Comparison of ENCODE assay signal across 8 cellular contexts in the genomic region with DNA sequence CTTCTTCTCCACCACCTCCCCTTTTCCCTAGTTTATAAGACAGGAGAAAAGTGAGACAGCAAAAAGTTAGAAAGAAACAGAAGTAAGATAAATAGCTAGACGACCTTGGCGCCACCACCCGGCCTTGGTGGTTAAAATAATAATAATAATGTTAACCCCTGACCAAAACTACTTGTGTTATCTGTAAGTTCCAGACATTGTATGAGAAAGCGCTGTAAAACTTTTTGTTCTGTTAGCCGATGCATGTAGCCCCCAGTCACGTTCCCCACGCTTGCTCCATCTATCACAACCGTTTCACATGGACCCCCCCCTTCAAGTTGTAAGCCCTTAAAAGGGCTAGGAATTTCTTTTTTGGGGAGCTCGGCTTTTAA. TPM values are rescaled to one million over a fixed set of nuclear protein-coding genes. Genes with fewer than 3 reads are reported as not detected.
DNase-seq lines count a peak whose midpoint lies in the region; ATAC-seq and TF ChIP-seq lines count a peak whose summit lies in the region.

No MANE protein-coding gene starts in this region.

- peak overlapping the region; percentile 90 for H3K4me3 Mint-ChIP-seq in activated naive CD4-positive, alpha-beta T cell treated with anti-CD3 and anti-CD28 coated beads, Interleukin-2, amount 10 ng/mL, durations not matched to agents 7 days and 5 days

- CTCF ChIA-PET in activated naive CD4-positive, alpha-beta T cell treated with anti-CD3 and anti-CD28 coated beads, Interleukin-2, amount 10 ng/mL, durations not matched to agents 7 days and 5 days (lab: Charles Lee): interaction anchor here (0.9 to 3.2 kb wide), 3 partner anchors 31 to 75 kb away, joined by 3 to 20 read pairs (median 4); no protein-coding TSS in a partner anchor
- CTCF ChIA-PET in Panc1 (lab: Charles Lee): interaction anchor here (0.7 kb wide), 1 partner anchor 153 kb away, joined by 7 read pairs; no protein-coding TSS in a partner anchor

- H3K9me3 ChIP-seq in Panc1 (ENCODE audit: control insufficient read depth, insufficient read depth, low read depth, low read length) (no peaks in the 10 kb centered on the region), esophagus muscularis mucosa (no peaks in the 10 kb centered on the region), thoracic aorta (no peaks in the 10 kb centered on the region)

- no peak for TF ChIP-seq POLR2A in esophagus muscularis mucosa (IDR thresholded peaks at IDR 0.05; ENCODE audit: low read depth)

- no peak for TF ChIP-seq EP300 in esophagus muscularis mucosa (IDR thresholded peaks at IDR 0.05)

- in situ Hi-C loops in Panc1 (cut with HindIII; ENCODE audit: low pct_unique_long_range_greater_than_20kb, low sequenced_read_pairs): no loop called here

- peaks cover 14% of the 10 kb centered on the region for H3K36me3 Mint-ChIP-seq in activated naive CD4-positive, alpha-beta T cell treated with anti-CD3 and anti-CD28 coated beads, Interleukin-2, amount 10 ng/mL, durations not matched to agents 7 days and 5 days

- H3K27me3 ChIP-seq in Panc1 (ENCODE audit: control insufficient read depth, insufficient read depth, low read length) (no peaks in the 10 kb centered on the region), esophagus muscularis mucosa (no peaks in the 10 kb centered on the region), thoracic aorta (replicated peaks; ENCODE audit: insufficient read depth) (no peaks in the 10 kb centered on the region)

- H3K4me1 ChIP-seq in Panc1 (ENCODE audit: control insufficient read depth, insufficient read depth, low read length) (peaks cover 30% of the 10 kb centered on the region), esophagus muscularis mucosa (peaks cover 7 to 21% (median 18%) of the 10 kb centered on the region in 4 donors), thoracic aorta (ENCODE audit: control insufficient read depth in 1 of 2, low read depth in 2 of 2) (peaks cover 2 to 17% of the 10 kb centered on the region in 2 donors)

- no peaks in the 10 kb centered on the region for H3K9me3 Mint-ChIP-seq in activated naive CD4-positive, alpha-beta T cell treated with anti-CD3 and anti-CD28 coated beads, Interleukin-2, amount 10 ng/mL, durations not matched to agents 7 days and 5 days

- WGBS in esophagus muscularis mucosa: 22% methylated on average over 9 of the region's 9 CpGs

- H3K36me3 ChIP-seq in Panc1 (ENCODE audit: control insufficient read depth, insufficient read depth, low read length): peaks cover 7% of the 10 kb centered on the region
- H3K36me3 ChIP-seq in esophagus muscularis mucosa: no peaks in the 10 kb centered on the region
- no peaks in the 10 kb centered on the region for H3K36me3 ChIP-seq in thoracic aorta

- H3K4me1 Mint-ChIP-seq in activated naive CD4-positive, alpha-beta T cell treated with anti-CD3 and anti-CD28 coated beads, Interleukin-2, amount 10 ng/mL, durations not matched to agents 7 days and 5 days: peaks cover 41% of the 10 kb centered on the region

- TF ChIP-seq CTCF in Panc1 (IDR thresholded peaks at IDR 0.05) (no peak), esophagus muscularis mucosa (IDR thresholded peaks at IDR 0.05) (no peak), thoracic aorta (IDR thresholded peaks at IDR 0.05) (no peak)

- peak overlapping the region; percentile 49 for H3K27ac Mint-ChIP-seq in activated naive CD4-positive, alpha-beta T cell treated with anti-CD3 and anti-CD28 coated beads, Interleukin-2, amount 10 ng/mL, durations not matched to agents 7 days and 5 days

- H3K4me3 ChIP-seq in Panc1 (ENCODE audit: low read depth in 2 of 2, low read length in 2 of 2) (peak overlapping the region in 1 of 2 experiments; percentile 88; a peak in 1 of 4 replicates), esophagus muscularis mucosa (peak overlapping the region in 3 of 4 donors; percentile 65 to 74 (median 73)), thoracic aorta (peak overlapping the region; percentile 82)

- POLR2A ChIA-PET in Panc1 (lab: Charles Lee): no interaction called here

- BruUV-seq in Panc1 (replicated peaks; lab: Mats Ljungman, UMichigan): no TSS peak

- no peak for ATAC-seq in Panc1
- no peak for ATAC-seq in thoracic aorta (ENCODE audit: insufficient number of reproducible peaks, low FRiP score, low read depth)
- no peak for ATAC-seq in GM19324 (IDR thresholded peaks at IDR 0.05; ENCODE audit: low FRiP score, unreplicated experiment)
- no peak for ATAC-seq in HG02623 (IDR thresholded peaks at IDR 0.05; ENCODE audit: unreplicated experiment)

- H3K27ac ChIP-seq in Panc1 (ENCODE audit: low read length) (peak overlapping the region; percentile 99), esophagus muscularis mucosa (replicated peaks in 1 of 4) (peak overlapping the region in 2 of 4 donors; percentile 89 to 90), thoracic aorta (peak overlapping the region in 1 of 2 donors; percentile 89)

- peaks cover 30% of the 10 kb centered on the region for H3K27me3 Mint-ChIP-seq in activated naive CD4-positive, alpha-beta T cell treated with anti-CD3 and anti-CD28 coated beads, Interleukin-2, amount 10 ng/mL, durations not matched to agents 7 days and 5 days

- intact Hi-C loops in Panc1 (cut with micrococcal nuclease; ENCODE audit: unreplicated experiment): loop anchor here (5.0 kb wide), 1 partner anchor 73 kb away; no protein-coding TSS in a partner anchor
- intact Hi-C loops in esophagus muscularis mucosa (cut with DNase I): no loop called here

- no peak for DNase-seq in activated naive CD4-positive, alpha-beta T cell treated with anti-CD3 and anti-CD28 coated beads, Interleukin-2, amount 10 ng/mL, durations not matched to agents 7 days and 5 days
- no peak for DNase-seq in activated naive CD4-positive, alpha-beta T cell (lab: John Stamatoyannopoulos, UW)
- DNase-seq in Panc1 (ENCODE audit: low read depth, low spot score): no peak
- no peak for DNase-seq in esophagus muscularis mucosa (ENCODE audit: extremely low spot score)
- DNase-seq in thoracic aorta (ENCODE audit: low spot score): no peak
- DNase-seq in hepatic stellate cell (ENCODE audit: low spot score): no peak

RNA-seq across cellular contexts. Expression of a gene that starts 1.5 kb away (rescaled TPM):
- total RNA-seq in Panc1 (2021; ENCODE audit: unreplicated experiment) (91.2 TPM), esophagus muscularis mucosa (1 to 10 TPM in 2 of 4 donors, under 1 TPM in 1, not detected in 1; 0.80 to 1.8 (median 1.1) TPM), thoracic aorta (under 1 TPM; 0.27 to 0.49 TPM)
- 28.6 TPM for polyA plus RNA-seq in Panc1 (2012; ENCODE audit: insufficient read length)

RNA-seq across cellular contexts. Expression of a gene that starts 53.1 kb away (rescaled TPM):
- total RNA-seq in Panc1 (2021; ENCODE audit: unreplicated experiment) (4.9 TPM), esophagus muscularis mucosa (not detected), thoracic aorta (not detected)
- polyA plus RNA-seq in Panc1 (2012; ENCODE audit: insufficient read length): 6.7 TPM

Comparison
In these comparisons a context has a peak if more than half of its experiments do, and no peak if none do; other contexts are left out.
1. RNA of a gene that starts 1.5 kb away (total RNA-seq): 91.2 TPM in Panc1 (single experiment); 0.80 to 1.8 TPM in esophagus muscularis mucosa and 0.27 to 0.49 TPM in thoracic aorta; every median in the first group is over 10 times any median in the second.